ENCODE assay signal across 16 cellular contexts in the genomic region with DNA sequence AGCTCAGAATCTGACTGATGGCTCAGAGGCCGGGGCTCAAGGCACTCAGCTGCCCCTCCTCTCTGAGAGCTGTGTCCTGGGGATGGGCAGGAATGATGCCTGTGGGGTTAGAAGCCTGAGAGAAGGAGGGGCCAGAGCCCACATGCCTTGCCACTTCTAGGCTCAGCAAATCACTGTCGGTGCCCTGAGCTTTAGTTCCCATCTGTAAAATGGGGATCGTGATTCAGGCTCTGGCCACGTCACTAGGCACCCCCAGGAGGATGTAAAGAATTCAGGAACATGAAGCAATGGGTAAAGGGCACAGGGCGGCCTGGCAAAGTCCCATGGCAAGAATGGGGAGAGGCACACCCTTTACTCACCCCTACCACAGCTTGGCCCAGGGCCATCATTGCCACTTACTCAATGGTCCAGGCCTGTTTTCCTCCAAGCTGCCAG. TPM values are rescaled to one million over a fixed set of nuclear protein-coding genes. Genes with fewer than 3 reads are reported as not detected.
DNase-seq lines count a peak whose midpoint lies in the region; ATAC-seq and FAIRE-seq lines count a peak whose summit lies in the region.
"Had no signal": no experiment of that assay in that cellular context is flagged by ENCODE, and none has a peak within 500 bp of the region (broad histone marks: within the 10 kb centered on the region; RNA-seq: fewer than 3 reads in every experiment).

No MANE protein-coding gene starts in this region.

- peaks cover 23% of the 10 kb centered on the region for H3K4me1 Mint-ChIP-seq in stimulated activated memory B cell treated with anti-CD40 and anti-IgM and Interleukin-4, amounts not matched to agents 10 μg/mL and 1 μg/mL and 100 μg/mL, for 72 hours

- no peak for FAIRE-seq in frontal cortex (lab: Jason Lieb, UNC)
- FAIRE-seq: GM18507, kidney, RCC 7860, TTC549 had no signal

- no peak overlapping the region for H3K27ac Mint-ChIP-seq in stimulated activated memory B cell treated with anti-CD40 and anti-IgM and Interleukin-4, amounts not matched to agents 10 μg/mL and 1 μg/mL and 100 μg/mL, for 72 hours
- H3K27ac Mint-ChIP-seq: activated naive CD4-positive, alpha-beta T cell treated with anti-CD3 and anti-CD28 coated beads, Interleukin-2, amount 10 ng/mL, durations not matched to agents 7 days and 5 days had no signal

- H3K4me3 ChIP-seq in BLaER1 treated with 17β-estradiol and CSF1 and Interleukin-3, amounts not matched to agents 10 nM and 100 nM: peak overlapping the region in 4 of 10 experiments; percentile 35 to 51 (median 44); a peak in 5 of 20 replicates
- H3K4me3 ChIP-seq in MG63: no peak overlapping the region

- no peak for ATAC-seq in stimulated activated memory B cell treated with anti-CD40 and anti-IgM and Interleukin-4, amounts not matched to agents 10 μg/mL and 1 μg/mL and 100 μg/mL, for 72 hours
- ATAC-seq in HG02870 (IDR thresholded peaks at IDR 0.05; ENCODE audit: unreplicated experiment): no peak

- peak overlapping the region in 9 of 11 experiments; percentile 29 to 89 (median 83); a peak in 13 of 22 replicates for H3K27ac ChIP-seq in BLaER1 treated with 17β-estradiol and CSF1 and Interleukin-3, amounts not matched to agents 10 nM and 100 nM
- H3K27ac ChIP-seq: neutrophil had no signal

- DNase-seq in MG63: peak; percentile 98
- peak; percentile 65 for DNase-seq in ecto neural progenitor cell (ENCODE audit: low spot score)
- peak; percentile 78 for DNase-seq in myocyte (ENCODE audit: low read depth)
- DNase-seq in iPS-NIHi7 (ENCODE audit: extremely low spot score): no peak
- DNase-seq in frontal cortex (ENCODE audit: low spot score in 2 of 2): no peak
- DNase-seq: activated naive CD4-positive, alpha-beta T cell treated with anti-CD3 and anti-CD28 coated beads, Interleukin-2, amount 10 ng/mL, durations not matched to agents 7 days and 5 days; foreskin melanocyte; kidney; NCI-H2107 had no signal

- H3K4me2 ChIP-seq in BLaER1 treated with 17β-estradiol and CSF1 and Interleukin-3, amounts not matched to agents 10 nM and 100 nM: peak overlapping the region; percentile 77 to 99 (median 96)

- peaks cover 18% of the 10 kb centered on the region for H3K27me3 Mint-ChIP-seq in stimulated activated memory B cell treated with anti-CD40 and anti-IgM and Interleukin-4, amounts not matched to agents 10 μg/mL and 1 μg/mL and 100 μg/mL, for 72 hours

- no peaks in the 10 kb centered on the region for H3K9me3 ChIP-seq in BLaER1 treated with 17β-estradiol and CSF1 and Interleukin-3, amounts not matched to agents 10 nM and 100 nM (replicated peaks in 1 of 11)
- H3K9me3 ChIP-seq in MG63: no peaks in the 10 kb centered on the region
- H3K9me3 ChIP-seq: neutrophil had no signal

- H3K36me3 ChIP-seq in BLaER1 treated with 17β-estradiol and CSF1 and Interleukin-3, amounts not matched to agents 10 nM and 100 nM: peaks cover 0 to 10% (median 0%) of the 10 kb centered on the region in 11 experiments; a peak in 6 of 22 replicates
- H3K36me3 ChIP-seq in MG63: peaks cover 11% of the 10 kb centered on the region
- H3K36me3 ChIP-seq: neutrophil had no signal

- H3K4me3 Mint-ChIP-seq in stimulated activated memory B cell treated with anti-CD40 and anti-IgM and Interleukin-4, amounts not matched to agents 10 μg/mL and 1 μg/mL and 100 μg/mL, for 72 hours: no peak overlapping the region
- H3K4me3 Mint-ChIP-seq: activated naive CD4-positive, alpha-beta T cell treated with anti-CD3 and anti-CD28 coated beads, Interleukin-2, amount 10 ng/mL, durations not matched to agents 7 days and 5 days had no signal

- H3K36me3 Mint-ChIP-seq in stimulated activated memory B cell treated with anti-CD40 and anti-IgM and Interleukin-4, amounts not matched to agents 10 μg/mL and 1 μg/mL and 100 μg/mL, for 72 hours: no peaks in the 10 kb centered on the region

- peaks cover 67 to 87% (median 84%) of the 10 kb centered on the region in 10 experiments for H3K4me1 ChIP-seq in BLaER1 treated with 17β-estradiol and CSF1 and Interleukin-3, amounts not matched to agents 10 nM and 100 nM

- peaks cover 4 to 15% (median 6%) of the 10 kb centered on the region in 11 experiments for H4K20me1 ChIP-seq in BLaER1 treated with 17β-estradiol and CSF1 and Interleukin-3, amounts not matched to agents 10 nM and 100 nM

- no peaks in the 10 kb centered on the region for H3K27me3 ChIP-seq in BLaER1 treated with 17β-estradiol and CSF1 and Interleukin-3, amounts not matched to agents 10 nM and 100 nM
- H3K27me3 ChIP-seq in MG63: no peaks in the 10 kb centered on the region

- peak overlapping the region in 8 of 11 experiments; percentile 48 to 75 (median 58); a peak in 11 of 22 replicates for H3K9ac ChIP-seq in BLaER1 treated with 17β-estradiol and CSF1 and Interleukin-3, amounts not matched to agents 10 nM and 100 nM

- H3K9me3 Mint-ChIP-seq in stimulated activated memory B cell treated with anti-CD40 and anti-IgM and Interleukin-4, amounts not matched to agents 10 μg/mL and 1 μg/mL and 100 μg/mL, for 72 hours: no peaks in the 10 kb centered on the region
- H3K9me3 Mint-ChIP-seq: activated naive CD4-positive, alpha-beta T cell treated with anti-CD3 and anti-CD28 coated beads, Interleukin-2, amount 10 ng/mL, durations not matched to agents 7 days and 5 days had no signal

RNA-seq across cellular contexts. Expression of a gene that starts 3.5 kb away (rescaled TPM):
- 10.3 and 19.1 TPM in 2 replicates for total RNA-seq in MG63 (2014; rRNA removed; shearing (Covaris generic); ENCODE audit: low replicate concordance)
- 45.1 and 47.2 TPM in 2 replicates for total RNA-seq in myocyte
- 30.8 TPM for polyA plus RNA-seq in myocyte (2012)
- total RNA-seq in frontal cortex: 6.1 TPM

RNA-seq across cellular contexts. Expression of a gene that starts 22.4 kb away (rescaled TPM):
- total RNA-seq in MG63 (2014; rRNA removed; shearing (Covaris generic); ENCODE audit: low replicate concordance): 57.9 and 78.1 TPM in 2 replicates
- 35.0 and 37.1 TPM in 2 replicates for total RNA-seq in myocyte
- 42.0 TPM for polyA plus RNA-seq in myocyte (2012)
- total RNA-seq in frontal cortex: 17.5 TPM

RNA-seq across cellular contexts. Expression of a gene that starts 43.3 kb away (rescaled TPM):
- total RNA-seq in MG63 (2014; rRNA removed; shearing (Covaris generic); ENCODE audit: low replicate concordance): 0.36 and 2.2 TPM in 2 replicates
- total RNA-seq in myocyte (0.72 and 0.73 TPM in 2 replicates), frontal cortex (5.3 TPM)
- polyA plus RNA-seq in myocyte (2012): 0.20 TPM

RNA-seq across cellular contexts. Expression of a gene that starts 49.5 kb away (rescaled TPM):
- total RNA-seq in MG63 (2014; rRNA removed; shearing (Covaris generic); ENCODE audit: low replicate concordance): 4.6 and 8.9 TPM in 2 replicates
- total RNA-seq in myocyte (3.2 and 4.5 TPM in 2 replicates), frontal cortex (2.9 TPM)
- 9.6 TPM for polyA plus RNA-seq in myocyte (2012)

Comparison
In these comparisons a context has a peak if more than half of its experiments do, and no peak if none do; other contexts are left out.
1. DNase-seq: peak in MG63 (single experiment), ecto neural progenitor cell (single experiment) and myocyte (single experiment); none in iPS-NIHi7 (single experiment) and frontal cortex (0 of 2).